In genomic region chr3:174352227-174352626, GRCh38 we compare ENCODE assay signal across 22 cellular contexts.
DNase-seq lines count a peak whose midpoint lies in the region; FAIRE-seq and TF ChIP-seq lines count a peak whose summit lies in the region.
"Had no signal": no experiment of that assay in that cellular context is flagged by ENCODE, and none has a peak within 500 bp of the region (broad histone marks: within the 10 kb centered on the region; RNA-seq: fewer than 3 reads in every experiment).

No MANE protein-coding gene starts in this region.

- no peak overlapping the region for H3T11ph ChIP-seq in H9 (ENCODE audit: low read length)

- no peak overlapping the region for H4K91ac ChIP-seq in H9 (ENCODE audit: insufficient read length, low read depth, low read length)
- H4K91ac ChIP-seq in H1 (replicated peaks; ENCODE audit: insufficient read length, low read length), result no peak overlapping the region

- no peaks in the 10 kb centered on the region; a peak in 1 of 4 replicates for H3K4me1 Mint-ChIP-seq in H9
- H3K4me1 Mint-ChIP-seq: B cell; CD4-positive, alpha-beta memory T cell; CD4-positive, CD25-positive, alpha-beta regulatory T cell; CD8-positive, alpha-beta memory T cell had no signal

- H3K18ac ChIP-seq in H9 (ENCODE audit: insufficient read length, low read depth, low read length) (no peak overlapping the region), H1 (ENCODE audit: extremely low read depth, low read length) (no peak overlapping the region)

- H3K4me3 ChIP-seq in H1 (ENCODE audit: extremely low read depth in 1 of 4, insufficient read depth in 2 of 4, low read depth in 3 of 4, low read length in 4 of 4), result no peak overlapping the region
- H3K4me3 ChIP-seq: A549; BLaER1 treated with 17β-estradiol and CSF1 and Interleukin-3, amounts not matched to agents 10 nM and 100 nM had no signal

- no peak overlapping the region for H3K4me3 Mint-ChIP-seq in H9
- H3K4me3 Mint-ChIP-seq: B cell; CD14-positive monocyte; CD4-positive, alpha-beta memory T cell; CD4-positive, CD25-positive, alpha-beta regulatory T cell; CD8-positive, alpha-beta memory T cell had no signal

- H3K27me3 Mint-ChIP-seq in H9 (ENCODE audit: low read depth), result no peaks in the 10 kb centered on the region
- H3K27me3 Mint-ChIP-seq: B cell; CD4-positive, alpha-beta memory T cell; CD4-positive, CD25-positive, alpha-beta regulatory T cell; CD8-positive, alpha-beta memory T cell had no signal

- H4K8ac ChIP-seq in H9 (replicated peaks; ENCODE audit: insufficient read length, low read depth, low read length) (no peak overlapping the region), H1 (ENCODE audit: extremely low read depth, insufficient read depth, low read length) (no peak overlapping the region)

- no peak for TF ChIP-seq RAD21 in H1 (IDR thresholded peaks at IDR 0.05 in 1 of 2, conservative IDR thresholded peaks at IDR 0.05 in 1 of 2; ENCODE audit: low read depth in 2 of 2, low read length in 2 of 2)

- H3K27ac ChIP-seq in C4-2B (peak overlapping the region; percentile 22; the same call in 1 of the 2 replicates), H9 (ENCODE audit: insufficient read length, low read depth, low read length) (no peak overlapping the region), H1 (ENCODE audit: low read depth, low read length) (no peak overlapping the region)
- H3K27ac ChIP-seq: A549; BLaER1 treated with 17β-estradiol and CSF1 and Interleukin-3, amounts not matched to agents 10 nM and 100 nM had no signal

- no peak overlapping the region for H3K23ac ChIP-seq in H9 (ENCODE audit: insufficient read length, low read depth, low read length)
- H3K23ac ChIP-seq in H1 (ENCODE audit: insufficient read length), result no peak overlapping the region

- H3K9ac ChIP-seq in H9 (ENCODE audit: extremely low read depth, insufficient read length, low read length), result no peak overlapping the region
- no peak overlapping the region for H3K9ac ChIP-seq in H1 (replicated peaks in 1 of 4; ENCODE audit: extremely low read depth in 1 of 4, low read depth in 3 of 4, low read length in 3 of 4)
- H3K9ac ChIP-seq: BLaER1 treated with 17β-estradiol and CSF1 and Interleukin-3, amounts not matched to agents 10 nM and 100 nM had no signal

- no peak for TF ChIP-seq EP300 in H1 (IDR thresholded peaks at IDR 0.05; ENCODE audit: borderline replicate concordance in 1 of 2, low read depth in 2 of 2, low read length in 2 of 2)

- H2BK5ac ChIP-seq in H9 (ENCODE audit: insufficient read length, low read length) (no peak overlapping the region), H1 (ENCODE audit: low read depth, low read length) (no peak overlapping the region)

- H3K79me1 ChIP-seq in H9 (ENCODE audit: insufficient read depth, low read depth, low read length, poor library complexity, severe bottlenecking), result no peaks in the 10 kb centered on the region
- no peaks in the 10 kb centered on the region for H3K79me1 ChIP-seq in H1 (ENCODE audit: low read depth, low read length)

- H3K23me2 ChIP-seq in H9 (ENCODE audit: insufficient read length, low read depth, low read length, poor library complexity, severe bottlenecking) (no peaks in the 10 kb centered on the region), H1 (ENCODE audit: low read depth, low read length) (no peaks in the 10 kb centered on the region)

- H2AK5ac ChIP-seq in H9 (ENCODE audit: insufficient read length, low read length) (no peak overlapping the region), H1 (ENCODE audit: low read depth, low read length) (no peak overlapping the region)

- no peaks in the 10 kb centered on the region for H3K79me2 ChIP-seq in H9 (ENCODE audit: insufficient read depth, low read length)
- H3K79me2 ChIP-seq in H1 (ENCODE audit: control insufficient read depth in 1 of 2, insufficient read depth in 2 of 2, low read length in 2 of 2), result no peaks in the 10 kb centered on the region

- peaks cover 7 to 17% (median 14%) of the 10 kb centered on the region in 3 experiments; a peak in 6 of 7 replicates for H3K36me3 Mint-ChIP-seq in H9 (ENCODE audit: insufficient read depth in 1 of 3, low read depth in 3 of 3)
- H3K36me3 Mint-ChIP-seq: CD14-positive monocyte; CD4-positive, alpha-beta memory T cell; CD4-positive, CD25-positive, alpha-beta regulatory T cell; CD8-positive, alpha-beta memory T cell had no signal

- no peaks in the 10 kb centered on the region for H3K36me3 ChIP-seq in H1 (ENCODE audit: control insufficient read depth in 2 of 4, insufficient read depth in 4 of 4, low read length in 3 of 4)
- H3K36me3 ChIP-seq: BLaER1 treated with 17β-estradiol and CSF1 and Interleukin-3, amounts not matched to agents 10 nM and 100 nM had no signal

- H2BK20ac ChIP-seq in H9 (ENCODE audit: low read depth, low read length, poor library complexity, severe bottlenecking), result no peak overlapping the region
- H2BK20ac ChIP-seq in H1 (ENCODE audit: low read length), result no peak overlapping the region

- H3K27me3 ChIP-seq in H9 (ENCODE audit: insufficient read depth, low read length), result no peaks in the 10 kb centered on the region
- H3K27me3 ChIP-seq in H1 (replicated peaks in 1 of 4; ENCODE audit: control insufficient read depth in 3 of 4, extremely low read depth in 1 of 4, insufficient read depth in 3 of 4, low read length in 3 of 4), result no peaks in the 10 kb centered on the region
- H3K27me3 ChIP-seq: BLaER1 treated with 17β-estradiol and CSF1 and Interleukin-3, amounts not matched to agents 10 nM and 100 nM had no signal

- H2AFZ ChIP-seq in H9 (ENCODE audit: low read length) (no peak overlapping the region), H1 (ENCODE audit: low read length) (no peak overlapping the region)

- H3K9me3 ChIP-seq in H9 (ENCODE audit: control insufficient read depth, low read depth, low read length) (peaks cover 5% of the 10 kb centered on the region), H1 (ENCODE audit: insufficient read depth in 2 of 2, low read depth in 1 of 2, low read length in 1 of 2) (peaks cover 0 to 6% of the 10 kb centered on the region in 2 experiments; a peak in 1 of 4 replicates)
- H3K9me3 ChIP-seq: A549 had no signal

- no peak overlapping the region for H2BK15ac ChIP-seq in H9 (ENCODE audit: low read depth, low read length)
- no peak overlapping the region for H2BK15ac ChIP-seq in H1 (ENCODE audit: low read length)

- peak overlapping the region in 2 of 3 experiments; percentile 80 to 89; a peak in 3 of 7 replicates for H3K27ac Mint-ChIP-seq in H9
- H3K27ac Mint-ChIP-seq: B cell; CD14-positive monocyte; CD4-positive, alpha-beta memory T cell; CD4-positive, CD25-positive, alpha-beta regulatory T cell; CD8-positive, alpha-beta memory T cell had no signal

- H4K20me1 ChIP-seq in H9 (ENCODE audit: control insufficient read depth, insufficient read depth, insufficient read length), result no peaks in the 10 kb centered on the region
- H4K20me1 ChIP-seq in H1 (replicated peaks in 1 of 2; ENCODE audit: control insufficient read depth in 1 of 2, insufficient read depth in 2 of 2, low read length in 2 of 2), result no peaks in the 10 kb centered on the region
- H4K20me1 ChIP-seq: BLaER1 treated with 17β-estradiol and CSF1 and Interleukin-3, amounts not matched to agents 10 nM and 100 nM had no signal

- H3K14ac ChIP-seq in H9 (ENCODE audit: insufficient read depth, low read length), result no peak overlapping the region
- no peak overlapping the region for H3K14ac ChIP-seq in H1 (ENCODE audit: insufficient read length)

- H3K9me3 Mint-ChIP-seq in H9, result peaks cover 11 to 20% of the 10 kb centered on the region in 2 experiments; a peak in 4 of 5 replicates

- H3K4ac ChIP-seq in H9 (ENCODE audit: low read depth, low read length), result no peak overlapping the region
- H3K4ac ChIP-seq in H1 (replicated peaks; ENCODE audit: insufficient read length, low read depth, low read length), result no peak overlapping the region

- no peak for FAIRE-seq in H1 (lab: Jason Lieb, UNC)
- FAIRE-seq: A549, G401.6, GM12891, GM19239 had no signal

- H3K4me1 ChIP-seq in H9 (ENCODE audit: insufficient read depth, low read length) (no peaks in the 10 kb centered on the region), H1 (replicated peaks in 1 of 4; ENCODE audit: control insufficient read depth in 3 of 4, insufficient read depth in 4 of 4, low read length in 3 of 4) (no peaks in the 10 kb centered on the region)
- H3K4me1 ChIP-seq: A549; BLaER1 treated with 17β-estradiol and CSF1 and Interleukin-3, amounts not matched to agents 10 nM and 100 nM had no signal

- H3K56ac ChIP-seq in H9 (ENCODE audit: insufficient read length, low read depth, low read length) (no peak overlapping the region), H1 (replicated peaks; ENCODE audit: insufficient read length, low read depth, low read length) (no peak overlapping the region)

- H3K4me2 ChIP-seq in H9 (ENCODE audit: insufficient read depth, insufficient read length, low read length), result no peak overlapping the region
- H3K4me2 ChIP-seq in H1 (ENCODE audit: insufficient read depth in 1 of 2, low read depth in 2 of 2, low read length in 2 of 2), result no peak overlapping the region
- H3K4me2 ChIP-seq: A549; BLaER1 treated with 17β-estradiol and CSF1 and Interleukin-3, amounts not matched to agents 10 nM and 100 nM had no signal

- no peak overlapping the region for H4K5ac ChIP-seq in H9 (ENCODE audit: insufficient read length, low read depth, low read length)
- H4K5ac ChIP-seq in H1 (ENCODE audit: insufficient read length, low read depth, low read length), result no peak overlapping the region

- H2BK120ac ChIP-seq in H9 (ENCODE audit: low read depth, low read length, poor library complexity, severe bottlenecking) (no peak overlapping the region), H1 (replicated peaks; ENCODE audit: low read depth, low read length) (no peak overlapping the region)

- no peak for TF ChIP-seq POLR2A in H1 (IDR thresholded peaks at IDR 0.05; ENCODE audit: control extremely low read depth in 1 of 2, low read depth in 2 of 2, low read length in 2 of 2)

- CTCF ChIA-PET in H1 (lab: Charles Lee; ENCODE audit: partially characterized antibody), result no interaction called here

- DNase-seq in H9 (no peak), H1 (ENCODE audit: low read depth in 1 of 2, low spot score in 2 of 2) (no peak), head of caudate nucleus (no peak), DMS79 (lab: John Stamatoyannopoulos, UW) (no peak)
- DNase-seq: AML-193; CD4-positive, alpha-beta memory T cell; CD4-positive, CD25-positive, alpha-beta regulatory T cell; CD8-positive, alpha-beta memory T cell; COR-L47; DMS 273 treated with DMSO at 0.1 percent for 48 hours; DMS153; DMS53; DMS79 treated with DMSO at 0.1 percent for 48 hours; GF-D8 had no signal

- intact Hi-C loops in head of caudate nucleus (cut with DNase I), result no loop called here

- POLR2A ChIA-PET in H1 (lab: Charles Lee; ENCODE audit: partially characterized antibody), result no interaction called here

- TF ChIP-seq CTCF in C4-2B (conservative IDR thresholded peaks at IDR 0.05) (no peak), H9 (conservative IDR thresholded peaks at IDR 0.05) (no peak), H1 (IDR thresholded peaks at IDR 0.05; ENCODE audit: control extremely low read depth in 1 of 3, insufficient read depth in 1 of 3, low read depth in 1 of 3, low read length in 3 of 3) (no peak)

- H2BK12ac ChIP-seq in H9 (ENCODE audit: insufficient read length, low read depth, low read length) (no peak overlapping the region), H1 (ENCODE audit: low read depth, low read length) (0 out of 2 replicates have a peak overlapping the region, but pooled peaks have one; percentile 23)

TF ChIP-seq in H1, 55 proteins besides CTCF, POLR2A, EP300 and RAD21 (continues in another document):
- TF ChIP-seq FOSL1 (IDR thresholded peaks at IDR 0.05; ENCODE audit: insufficient read depth, low read depth, low read length) (no peak), KDM5A (IDR thresholded peaks at IDR 0.05; ENCODE audit: low read length) (no peak)
